26 cellular contexts compared by ENCODE assay signal in genomic region chr7:47866120-47866519, GRCh38.
"Had no signal": no experiment of that assay in that cellular context is flagged by ENCODE, and none has a peak within 500 bp of the region (broad histone marks: within the 10 kb centered on the region; RNA-seq: fewer than 3 reads in every experiment).

No MANE protein-coding gene starts in this region.

- H3K36me3 Mint-ChIP-seq: activated naive CD4-positive, alpha-beta T cell treated with anti-CD3 and anti-CD28 coated beads, Interleukin-2, amount 50 U/mL, for 72 hours had no signal

- H3K27ac ChIP-seq: adrenal gland, brain microvascular endothelial cell, KMS-11, PC-9, SJSA1 had no signal

- H3K4me1 Mint-ChIP-seq: central memory CD8-positive, alpha-beta T cell had no signal

- H3K9me2 ChIP-seq: SK-N-SH had no signal

- H3K4me3 ChIP-seq: adrenal gland, PC-9, SJSA1 had no signal

- H3K4me3 Mint-ChIP-seq: activated CD4-positive, alpha-beta T cell treated with anti-CD3 and anti-CD28 coated beads, Interleukin-2, amount 10 ng/mL, durations not matched to agents 24 days and 14 days; activated CD8-positive, alpha-beta T cell treated with anti-CD3 and anti-CD28 coated beads for 36 hours; activated naive CD4-positive, alpha-beta T cell treated with anti-CD3 and anti-CD28 coated beads for 36 hours; activated T-cell treated with anti-CD3 and anti-CD28 coated beads, Interleukin-2, amount 50 U/mL, for 24 hours; central memory CD8-positive, alpha-beta T cell; T-helper 1 cell treated with Interleukin-12 subunit alpha and Interleukin-12 subunit beta and Interleukin-4 antibody, amounts not matched to agents 30 μg/mL and 1 μg/mL, for 36 hours; T-helper 2 cell treated with Interferon-gamma antibody and Interleukin-4, amounts not matched to agents 5 μg/mL and 100 μg/mL, for 36 hours had no signal

- H2AFZ ChIP-seq: PC-9 had no signal

- H3K4me2 ChIP-seq: KMS-11, PC-9, SK-N-SH had no signal

- H3K9me3 Mint-ChIP-seq: activated CD4-positive, alpha-beta T cell treated with anti-CD3 and anti-CD28 coated beads, Interleukin-2, amount 10 ng/mL, durations not matched to agents 24 days and 14 days; activated CD8-positive, alpha-beta T cell treated with anti-CD3 and anti-CD28 coated beads for 36 hours; activated naive CD4-positive, alpha-beta T cell treated with anti-CD3 and anti-CD28 coated beads for 36 hours; activated naive CD4-positive, alpha-beta T cell treated with anti-CD3 and anti-CD28 coated beads, Interleukin-2, amount 50 U/mL, for 72 hours; activated T-cell treated with anti-CD3 and anti-CD28 coated beads, Interleukin-2, amount 50 U/mL, for 24 hours; activated T-helper 2 cell treated with anti-CD3 and anti-CD28 coated beads, Interferon-gamma antibody, Interleukin-2, Interleukin-4, amounts not matched to agents 10 μg/mL and 5 μg/mL and 100 μg/mL, durations not matched to agents 14 hours and 24 hours and 36 hours; central memory CD8-positive, alpha-beta T cell; T-helper 1 cell treated with Interleukin-12 subunit alpha and Interleukin-12 subunit beta and Interleukin-4 antibody, amounts not matched to agents 30 μg/mL and 1 μg/mL, for 36 hours; T-helper 2 cell treated with Interferon-gamma antibody and Interleukin-4, amounts not matched to agents 5 μg/mL and 100 μg/mL, for 36 hours had no signal

- H3K4me1 ChIP-seq: adrenal gland, SJSA1 had no signal

- ATAC-seq: activated CD8-positive, alpha-beta T cell treated with anti-CD3 and anti-CD28 coated beads for 36 hours; activated naive CD4-positive, alpha-beta T cell treated with anti-CD3 and anti-CD28 coated beads, Interleukin-2, amount 50 U/mL, for 72 hours had no signal

- H3K36me3 ChIP-seq: adrenal gland, brain microvascular endothelial cell, SJSA1 had no signal

- H3K27ac Mint-ChIP-seq: activated CD4-positive, alpha-beta T cell treated with anti-CD3 and anti-CD28 coated beads, Interleukin-2, amount 10 ng/mL, durations not matched to agents 24 days and 14 days; activated CD8-positive, alpha-beta T cell treated with anti-CD3 and anti-CD28 coated beads for 36 hours; activated naive CD4-positive, alpha-beta T cell treated with anti-CD3 and anti-CD28 coated beads for 36 hours; activated naive CD4-positive, alpha-beta T cell treated with anti-CD3 and anti-CD28 coated beads, Interleukin-2, amount 50 U/mL, for 72 hours; activated T-cell treated with anti-CD3 and anti-CD28 coated beads, Interleukin-2, amount 50 U/mL, for 24 hours; activated T-helper 2 cell treated with anti-CD3 and anti-CD28 coated beads, Interferon-gamma antibody, Interleukin-2, Interleukin-4, amounts not matched to agents 10 μg/mL and 5 μg/mL and 100 μg/mL, durations not matched to agents 14 hours and 24 hours and 36 hours; T-helper 1 cell treated with Interleukin-12 subunit alpha and Interleukin-12 subunit beta and Interleukin-4 antibody, amounts not matched to agents 30 μg/mL and 1 μg/mL, for 36 hours; T-helper 2 cell treated with Interferon-gamma antibody and Interleukin-4, amounts not matched to agents 5 μg/mL and 100 μg/mL, for 36 hours had no signal

- H3K27me3 ChIP-seq: adrenal gland, brain microvascular endothelial cell, SJSA1 had no signal

- DNase-seq: activated CD4-positive, alpha-beta T cell treated with anti-CD3 and anti-CD28 coated beads, Interleukin-2, amount 10 ng/mL, durations not matched to agents 24 days and 14 days; activated CD4-positive, alpha-beta T cell treated with anti-CD3 and anti-CD28 coated beads, Interleukin-2, amount 50 U/mL, for 4 hours; activated CD8-positive, alpha-beta T cell treated with anti-CD3 and anti-CD28 coated beads for 36 hours; activated gamma-delta T cell treated with Interleukin-2 at 50 U/mL for 16 hours; activated naive CD4-positive, alpha-beta T cell treated with anti-CD3 and anti-CD28 coated beads for 36 hours; activated T-cell treated with anti-CD3 and anti-CD28 coated beads, Interleukin-2, amount 50 U/mL, for 24 hours; adrenal gland; brain microvascular endothelial cell; MM.1S; MV-4-11; NCI-H1092; NCI-H1436 treated with DMSO at 0.1 percent for 48 hours; NCI-H1694 treated with DMSO at 0.1 percent for 48 hours; NCI-H2029; NCI-H345; NCI-H524 treated with DMSO at 0.1 percent for 48 hours; PC-9; SHP77 treated with DMSO at 0.1 percent for 48 hours; SK-N-SH had no signal

- H3K9me3 ChIP-seq: adrenal gland, SJSA1, SK-N-SH had no signal

- H3K27me3 Mint-ChIP-seq: activated CD8-positive, alpha-beta T cell treated with anti-CD3 and anti-CD28 coated beads for 36 hours; activated T-cell treated with anti-CD3 and anti-CD28 coated beads, Interleukin-2, amount 50 U/mL, for 24 hours had no signal

- H3K9ac ChIP-seq: KMS-11, SK-N-SH had no signal
